In genomic region chr5:100992354-100992753, GRCh38 we compare ENCODE assay signal across 40 cellular contexts.
"Had no signal": no experiment of that assay in that cellular context is flagged by ENCODE, and none has a peak within 500 bp of the region (broad histone marks: within the 10 kb centered on the region; RNA-seq: fewer than 3 reads in every experiment).

No MANE protein-coding gene starts in this region.

- H3K36me3 Mint-ChIP-seq: activated naive CD4-positive, alpha-beta T cell treated with anti-CD3 and anti-CD28 coated beads, Interleukin-2, amount 10 ng/mL, durations not matched to agents 7 days and 5 days; activated naive CD4-positive, alpha-beta T cell treated with anti-CD3 and anti-CD28 coated beads, Interleukin-2, amount 50 U/mL, for 24 hours; activated naive CD4-positive, alpha-beta T cell treated with anti-CD3 and anti-CD28 coated beads, Interleukin-2, amount 50 U/mL, for 72 hours; activated naive CD8-positive, alpha-beta T cell; activated naive CD8-positive, alpha-beta T cell treated with anti-CD3 and anti-CD28 coated beads for 36 hours; activated naive CD8-positive, alpha-beta T cell treated with anti-CD3 and anti-CD28 coated beads, Interleukin-2, amount 10 ng/mL, durations not matched to agents 7 days and 5 days; brain had no signal

- H3K4me3 Mint-ChIP-seq: activated naive CD4-positive, alpha-beta T cell treated with anti-CD3 and anti-CD28 coated beads for 36 hours; activated naive CD4-positive, alpha-beta T cell treated with anti-CD3 and anti-CD28 coated beads, Interleukin-2, amount 10 ng/mL, durations not matched to agents 7 days and 5 days; activated naive CD4-positive, alpha-beta T cell treated with anti-CD3 and anti-CD28 coated beads, Interleukin-2, amount 50 U/mL, for 24 hours; activated naive CD8-positive, alpha-beta T cell; activated naive CD8-positive, alpha-beta T cell treated with anti-CD3 and anti-CD28 coated beads for 36 hours; activated naive CD8-positive, alpha-beta T cell treated with anti-CD3 and anti-CD28 coated beads, Interleukin-2, amount 10 ng/mL, durations not matched to agents 7 days and 5 days; activated naive CD8-positive, alpha-beta T cell treated with anti-CD3 and anti-CD28 coated beads, Interleukin-2, amount 50 U/mL, for 24 hours; activated T-cell treated with anti-CD3 and anti-CD28 coated beads, Interleukin-2, amount 50 U/mL, for 24 hours; activated T-cell treated with anti-CD3 and anti-CD28 coated beads, Interleukin-2, amount 50 U/mL, for 4 hours; activated T-cell treated with anti-CD3 and anti-CD28 coated beads, Interleukin-2, amount 50 U/mL, for 72 hours; activated T-helper 1 cell treated with anti-CD3 and anti-CD28 coated beads, Interleukin-12 subunit alpha, Interleukin-12 subunit beta, Interleukin-2, Interleukin-4 antibody, amounts not matched to agents 30 ng/mL and 10 ng/mL and 1 ng/mL, durations not matched to agents 14 hours and 24 hours and 36 hours; activated T-helper 17 cell treated with anti-CD3 and anti-CD28 coated beads, Interleukin-2, amount 50 U/mL, for 72 hours; brain; central memory CD8-positive, alpha-beta T cell had no signal

- ATAC-seq: activated naive CD4-positive, alpha-beta T cell treated with anti-CD3 and anti-CD28 coated beads, Interleukin-2, amount 50 U/mL, for 72 hours; activated naive CD8-positive, alpha-beta T cell treated with anti-CD3 and anti-CD28 coated beads, Interleukin-2, amount 50 U/mL, for 24 hours; activated T-cell treated with anti-CD3 and anti-CD28 coated beads, Interleukin-2, amount 50 U/mL, for 4 hours; activated T-cell treated with anti-CD3 and anti-CD28 coated beads, Interleukin-2, amount 50 U/mL, for 72 hours; activated T-helper 17 cell treated with anti-CD3 and anti-CD28 coated beads, Interleukin-2, amount 50 U/mL, for 72 hours; body of pancreas had no signal

- H3K36me3 ChIP-seq: adrenal gland, ascending aorta, brain microvascular endothelial cell, breast epithelium, cardiac muscle cell had no signal

- H3K4me1 ChIP-seq: adrenal gland, ascending aorta, body of pancreas, breast epithelium had no signal

- FAIRE-seq: astrocyte, bronchial epithelial cell had no signal

- H3K27me3 ChIP-seq: adrenal gland, ascending aorta, body of pancreas, brain microvascular endothelial cell, breast epithelium, cardiac muscle cell had no signal

- H3K4me1 Mint-ChIP-seq: activated naive CD4-positive, alpha-beta T cell treated with anti-CD3 and anti-CD28 coated beads, Interleukin-2, amount 10 ng/mL, durations not matched to agents 7 days and 5 days; activated naive CD4-positive, alpha-beta T cell treated with anti-CD3 and anti-CD28 coated beads, Interleukin-2, amount 50 U/mL, for 24 hours; activated naive CD8-positive, alpha-beta T cell treated with anti-CD3 and anti-CD28 coated beads for 36 hours; activated naive CD8-positive, alpha-beta T cell treated with anti-CD3 and anti-CD28 coated beads, Interleukin-2, amount 10 ng/mL, durations not matched to agents 7 days and 5 days; activated naive CD8-positive, alpha-beta T cell treated with anti-CD3 and anti-CD28 coated beads, Interleukin-2, amount 50 U/mL, for 24 hours; activated T-helper 17 cell treated with anti-CD3 and anti-CD28 coated beads, Interleukin-2, amount 50 U/mL, for 72 hours; brain; central memory CD8-positive, alpha-beta T cell had no signal

- DNase-seq: activated effector memory CD4-positive, alpha-beta T cell treated with anti-CD3 and anti-CD28 coated beads, Interleukin-2, amount 50 U/mL, for 16 hours; activated effector memory CD4-positive, alpha-beta T cell treated with Interleukin-2 at 50 U/mL for 16 hours; activated gamma-delta T cell; activated gamma-delta T cell treated with Interleukin-2 at 50 U/mL for 16 hours; activated naive CD4-positive, alpha-beta T cell; activated naive CD4-positive, alpha-beta T cell treated with anti-CD3 and anti-CD28 coated beads for 36 hours; activated naive CD4-positive, alpha-beta T cell treated with anti-CD3 and anti-CD28 coated beads, Interleukin-2, amount 10 ng/mL, durations not matched to agents 7 days and 5 days; activated naive CD4-positive, alpha-beta T cell treated with anti-CD3 and anti-CD28 coated beads, Interleukin-2, amount 50 U/mL, for 16 hours; activated naive CD4-positive, alpha-beta T cell treated with Interleukin-2 at 50 U/mL for 16 hours; activated naive CD8-positive, alpha-beta T cell treated with anti-CD3 and anti-CD28 coated beads for 36 hours; activated naive CD8-positive, alpha-beta T cell treated with anti-CD3 and anti-CD28 coated beads, Interleukin-2, amount 10 ng/mL, durations not matched to agents 7 days and 5 days; activated naive CD8-positive, alpha-beta T cell treated with anti-CD3 and anti-CD28 coated beads, Interleukin-2, amount 50 U/mL, for 24 hours; activated T-cell treated with anti-CD3 and anti-CD28 coated beads, Interleukin-2, amount 50 U/mL, for 1 hour; activated T-cell treated with anti-CD3 and anti-CD28 coated beads, Interleukin-2, amount 50 U/mL, for 24 hours; activated T-cell treated with anti-CD3 and anti-CD28 coated beads, Interleukin-2, amount 50 U/mL, for 4 hours; activated T-cell treated with anti-CD3 and anti-CD28 coated beads, Interleukin-2, amount 50 U/mL, for 48 hours; activated T-cell treated with anti-CD3 and anti-CD28 coated beads, Interleukin-2, amount 50 U/mL, for 72 hours; adrenal gland; amniotic stem cell; amygdala; anterior cingulate cortex; aorta; body of pancreas; brain microvascular endothelial cell; caudate nucleus; central memory CD4-positive, alpha-beta T cell; cerebellar nuclear complex had no signal

- H3K27ac ChIP-seq: adrenal gland, ascending aorta, body of pancreas, brain microvascular endothelial cell, breast epithelium, cardiac muscle cell had no signal

- H3K9me3 Mint-ChIP-seq: activated naive CD4-positive, alpha-beta T cell treated with anti-CD3 and anti-CD28 coated beads for 36 hours; activated naive CD4-positive, alpha-beta T cell treated with anti-CD3 and anti-CD28 coated beads, Interleukin-2, amount 10 ng/mL, durations not matched to agents 7 days and 5 days; activated naive CD4-positive, alpha-beta T cell treated with anti-CD3 and anti-CD28 coated beads, Interleukin-2, amount 50 U/mL, for 24 hours; activated naive CD4-positive, alpha-beta T cell treated with anti-CD3 and anti-CD28 coated beads, Interleukin-2, amount 50 U/mL, for 72 hours; activated naive CD8-positive, alpha-beta T cell treated with anti-CD3 and anti-CD28 coated beads for 36 hours; activated naive CD8-positive, alpha-beta T cell treated with anti-CD3 and anti-CD28 coated beads, Interleukin-2, amount 50 U/mL, for 24 hours; activated T-cell treated with anti-CD3 and anti-CD28 coated beads, Interleukin-2, amount 50 U/mL, for 24 hours; activated T-cell treated with anti-CD3 and anti-CD28 coated beads, Interleukin-2, amount 50 U/mL, for 4 hours; activated T-cell treated with anti-CD3 and anti-CD28 coated beads, Interleukin-2, amount 50 U/mL, for 72 hours; activated T-helper 1 cell treated with anti-CD3 and anti-CD28 coated beads, Interleukin-12 subunit alpha, Interleukin-12 subunit beta, Interleukin-2, Interleukin-4 antibody, amounts not matched to agents 30 ng/mL and 10 ng/mL and 1 ng/mL, durations not matched to agents 14 hours and 24 hours and 36 hours; activated T-helper 17 cell treated with anti-CD3 and anti-CD28 coated beads, Interleukin-2, amount 50 U/mL, for 72 hours; activated T-helper 2 cell treated with anti-CD3 and anti-CD28 coated beads, Interferon-gamma antibody, Interleukin-2, Interleukin-4, amounts not matched to agents 10 μg/mL and 5 μg/mL and 100 μg/mL, durations not matched to agents 14 hours and 24 hours and 36 hours; brain; central memory CD8-positive, alpha-beta T cell had no signal

- H3K4me3 ChIP-seq: adrenal gland, ascending aorta, body of pancreas, breast epithelium, cardiac muscle cell had no signal

- H3K27me3 Mint-ChIP-seq: activated naive CD4-positive, alpha-beta T cell treated with anti-CD3 and anti-CD28 coated beads, Interleukin-2, amount 50 U/mL, for 24 hours; activated naive CD8-positive, alpha-beta T cell; activated naive CD8-positive, alpha-beta T cell treated with anti-CD3 and anti-CD28 coated beads for 36 hours; activated naive CD8-positive, alpha-beta T cell treated with anti-CD3 and anti-CD28 coated beads, Interleukin-2, amount 50 U/mL, for 24 hours; activated T-cell treated with anti-CD3 and anti-CD28 coated beads, Interleukin-2, amount 50 U/mL, for 24 hours; activated T-helper 17 cell treated with anti-CD3 and anti-CD28 coated beads, Interleukin-2, amount 50 U/mL, for 72 hours; brain had no signal

- H3K9me3 ChIP-seq: adrenal gland, ascending aorta, body of pancreas had no signal

- H3K27ac Mint-ChIP-seq: activated naive CD4-positive, alpha-beta T cell treated with anti-CD3 and anti-CD28 coated beads for 36 hours; activated naive CD4-positive, alpha-beta T cell treated with anti-CD3 and anti-CD28 coated beads, Interleukin-2, amount 10 ng/mL, durations not matched to agents 7 days and 5 days; activated naive CD4-positive, alpha-beta T cell treated with anti-CD3 and anti-CD28 coated beads, Interleukin-2, amount 50 U/mL, for 24 hours; activated naive CD8-positive, alpha-beta T cell; activated naive CD8-positive, alpha-beta T cell treated with anti-CD3 and anti-CD28 coated beads for 36 hours; activated naive CD8-positive, alpha-beta T cell treated with anti-CD3 and anti-CD28 coated beads, Interleukin-2, amount 10 ng/mL, durations not matched to agents 7 days and 5 days; activated naive CD8-positive, alpha-beta T cell treated with anti-CD3 and anti-CD28 coated beads, Interleukin-2, amount 50 U/mL, for 24 hours; activated T-cell treated with anti-CD3 and anti-CD28 coated beads, Interleukin-2, amount 50 U/mL, for 24 hours; activated T-cell treated with anti-CD3 and anti-CD28 coated beads, Interleukin-2, amount 50 U/mL, for 72 hours; activated T-helper 1 cell treated with anti-CD3 and anti-CD28 coated beads, Interleukin-12 subunit alpha, Interleukin-12 subunit beta, Interleukin-2, Interleukin-4 antibody, amounts not matched to agents 30 ng/mL and 10 ng/mL and 1 ng/mL, durations not matched to agents 14 hours and 24 hours and 36 hours; activated T-helper 17 cell treated with anti-CD3 and anti-CD28 coated beads, Interleukin-2, amount 50 U/mL, for 72 hours; activated T-helper 2 cell treated with anti-CD3 and anti-CD28 coated beads, Interferon-gamma antibody, Interleukin-2, Interleukin-4, amounts not matched to agents 10 μg/mL and 5 μg/mL and 100 μg/mL, durations not matched to agents 14 hours and 24 hours and 36 hours; brain had no signal
